16 cellular contexts compared by ENCODE assay signal in genomic region chr14:68690106-68690960, GRCh38.
A peak's percentile ranks its signal among the peaks of the same experiment; 100 is the strongest.
DNase-seq lines count a peak whose midpoint lies in the region; ATAC-seq and TF ChIP-seq lines count a peak whose summit lies in the region.
"Had no signal": no experiment of that assay in that cellular context is flagged by ENCODE, and none has a peak within 500 bp of the region (broad histone marks: within the 10 kb centered on the region; RNA-seq: fewer than 3 reads in every experiment).

No MANE protein-coding gene starts in this region.

- WGBS in trophoblast cell (ENCODE audit: extremely low coverage, insufficient coverage, insufficient read length), result no CpG with 5 or more reads among the region's 12 CpGs
- WGBS in stomach, 5 donors, result 86 to 97% (median 93%) methylated on average over 8 to 12 of the region's 12 CpGs

- peaks cover 96 to 100% (median 99%) of the 10 kb centered on the region in 10 experiments for H3K4me1 ChIP-seq in BLaER1 treated with 17β-estradiol and CSF1 and Interleukin-3, amounts not matched to agents 10 nM and 100 nM
- H3K4me1 ChIP-seq in trophoblast cell (ENCODE audit: control insufficient read depth in 1 of 2, insufficient read depth in 2 of 2, low read length in 2 of 2), result peaks cover 24 to 30% of the 10 kb centered on the region in 2 experiments
- no peaks in the 10 kb centered on the region for H3K4me1 ChIP-seq in colonic mucosa
- peaks cover 4 to 36% (median 16%) of the 10 kb centered on the region in 4 donors for H3K4me1 ChIP-seq in stomach

- peak overlapping the region; percentile 45 for H3K14ac ChIP-seq in trophoblast cell (ENCODE audit: low read length)

- H4K91ac ChIP-seq in trophoblast cell (ENCODE audit: low read depth, low read length), result peak overlapping the region; percentile 74

- POLR2A ChIA-PET in RWPE1 (lab: Yijun Ruan, JAX; ENCODE audit: low non-redundant PET), result no interaction called here

- H3K27ac ChIP-seq in BLaER1 treated with 17β-estradiol and CSF1 and Interleukin-3, amounts not matched to agents 10 nM and 100 nM, result peak overlapping the region; percentile 18 to 99 (median 85); a peak in 21 of 22 replicates
- H3K27ac ChIP-seq in RWPE1 (peak overlapping the region; percentile 95), trophoblast cell (ENCODE audit: low read depth, low read length) (no peak overlapping the region), colonic mucosa (no peak overlapping the region), stomach (no peak overlapping the region)

- H2BK12ac ChIP-seq in trophoblast cell (ENCODE audit: low read length), result peak overlapping the region; percentile 98

- H3K36me3 ChIP-seq in BLaER1 treated with 17β-estradiol and CSF1 and Interleukin-3, amounts not matched to agents 10 nM and 100 nM, result no peaks in the 10 kb centered on the region
- no peaks in the 10 kb centered on the region for H3K36me3 ChIP-seq in trophoblast cell (ENCODE audit: control insufficient read depth in 1 of 2, insufficient read depth in 2 of 2, low read length in 2 of 2)
- no peaks in the 10 kb centered on the region for H3K36me3 ChIP-seq in colonic mucosa
- no peaks in the 10 kb centered on the region for H3K36me3 ChIP-seq in stomach

- peaks cover 6% of the 10 kb centered on the region for H3K79me2 ChIP-seq in trophoblast cell (ENCODE audit: control insufficient read depth, insufficient read depth, low read length, poor library complexity)

- H3K23ac ChIP-seq in trophoblast cell (ENCODE audit: low read length), result no peak overlapping the region

- H4K20me1 ChIP-seq in BLaER1 treated with 17β-estradiol and CSF1 and Interleukin-3, amounts not matched to agents 10 nM and 100 nM, result no peaks in the 10 kb centered on the region

- ATAC-seq in GM19324 (IDR thresholded peaks at IDR 0.05; ENCODE audit: low FRiP score, unreplicated experiment), result no peak
- ATAC-seq: activated CD8-positive, alpha-beta T cell treated with anti-CD3 and anti-CD28 coated beads for 36 hours; esophagus mucosa; stimulated activated naive CD8-positive, alpha-beta T cell treated with anti-CD3 and anti-CD28 coated beads, Interleukin-15, amount 100 ng/mL, for 72 hours had no signal

- H4K12ac ChIP-seq in trophoblast cell (ENCODE audit: low read depth, low read length), result no peak overlapping the region

- H2AK5ac ChIP-seq in trophoblast cell (ENCODE audit: low read length), result peak overlapping the region; percentile 70

- H3K18ac ChIP-seq in trophoblast cell (ENCODE audit: low read length), result peak overlapping the region; percentile 88

- DNase-seq in RWPE1 (ENCODE audit: low spot score) (no peak), islet precursor cell (peak; percentile 50), trophoblast cell (no peak), NCI-H1417 treated with DMSO at 0.1 percent for 48 hours (lab: John Stamatoyannopoulos, UW) (no peak), colonic mucosa (no peak), stomach (no peak)
- DNase-seq: activated CD8-positive, alpha-beta T cell treated with anti-CD3 and anti-CD28 coated beads for 36 hours; amniotic stem cell; Calu3; NCI-H1436; NCI-H446; stimulated activated CD4-positive, alpha-beta T cell treated with anti-CD3 and anti-CD28 coated beads, Interleukin-12 subunit alpha, Interleukin-12 subunit beta, amount 100 ng/mL, for 4 hours; stimulated activated naive CD8-positive, alpha-beta T cell treated with anti-CD3 and anti-CD28 coated beads, Interleukin-15, amount 100 ng/mL, for 72 hours had no signal

- no peaks in the 10 kb centered on the region for H3K27me3 ChIP-seq in BLaER1 treated with 17β-estradiol and CSF1 and Interleukin-3, amounts not matched to agents 10 nM and 100 nM
- no peaks in the 10 kb centered on the region for H3K27me3 ChIP-seq in trophoblast cell (ENCODE audit: insufficient read depth, low read length)
- no peaks in the 10 kb centered on the region for H3K27me3 ChIP-seq in colonic mucosa
- H3K27me3 ChIP-seq in stomach, result no peaks in the 10 kb centered on the region

- peak overlapping the region; percentile 3 to 71 (median 61); a peak in 19 of 22 replicates for H3K9ac ChIP-seq in BLaER1 treated with 17β-estradiol and CSF1 and Interleukin-3, amounts not matched to agents 10 nM and 100 nM
- H3K9ac ChIP-seq in trophoblast cell (ENCODE audit: low read length), result no peak overlapping the region
- H3K9ac ChIP-seq in colonic mucosa (ENCODE audit: low read depth in 2 of 2, low read length in 2 of 2), result no peak overlapping the region

- TF ChIP-seq POLR2A in stomach (IDR thresholded peaks at IDR 0.05), result no peak

- CTCF ChIA-PET in RWPE1 (lab: Yijun Ruan, JAX), result no interaction called here

- H3K4ac ChIP-seq in trophoblast cell (ENCODE audit: low read depth, low read length), result peak overlapping the region; percentile 49

- no peak overlapping the region; a peak in 1 of 20 replicates for H3K4me3 ChIP-seq in BLaER1 treated with 17β-estradiol and CSF1 and Interleukin-3, amounts not matched to agents 10 nM and 100 nM
- H3K4me3 ChIP-seq in trophoblast cell (ENCODE audit: low read depth, low read length) (no peak overlapping the region), colonic mucosa (no peak overlapping the region), stomach (no peak overlapping the region)

- peaks cover 28% of the 10 kb centered on the region for H3K79me1 ChIP-seq in trophoblast cell (ENCODE audit: low read length)

- H3K9me3 ChIP-seq in BLaER1 treated with 17β-estradiol and CSF1 and Interleukin-3, amounts not matched to agents 10 nM and 100 nM (replicated peaks in 1 of 11), result peaks cover 0 to 15% (median 0%) of the 10 kb centered on the region in 11 experiments; a peak in 9 of 22 replicates
- peaks cover 2% of the 10 kb centered on the region for H3K9me3 ChIP-seq in trophoblast cell (ENCODE audit: insufficient read depth, low read depth, low read length)
- H3K9me3 ChIP-seq in colonic mucosa, result no peaks in the 10 kb centered on the region
- no peaks in the 10 kb centered on the region for H3K9me3 ChIP-seq in stomach

- H2BK5ac ChIP-seq in trophoblast cell (ENCODE audit: low read depth, low read length, poor library complexity), result peak overlapping the region; percentile 14

- H2BK120ac ChIP-seq in trophoblast cell (ENCODE audit: insufficient read depth, low read length, poor library complexity), result peak overlapping the region; percentile 73

- TF ChIP-seq EP300 in stomach (IDR thresholded peaks at IDR 0.05), result no peak

- H3K4me2 ChIP-seq in BLaER1 treated with 17β-estradiol and CSF1 and Interleukin-3, amounts not matched to agents 10 nM and 100 nM, result peak overlapping the region; percentile 74 to 95 (median 91)
- no peak overlapping the region for H3K4me2 ChIP-seq in trophoblast cell (ENCODE audit: low read length)

- TF ChIP-seq CTCF in RWPE1 (conservative IDR thresholded peaks at IDR 0.05; ENCODE audit: low read depth), result no peak
- TF ChIP-seq CTCF in colonic mucosa (IDR thresholded peaks at IDR 0.05), result no peak
- no peak for TF ChIP-seq CTCF in stomach (IDR thresholded peaks at IDR 0.05)

- H4K8ac ChIP-seq in trophoblast cell (ENCODE audit: low read depth, low read length), result no peak overlapping the region

- intact Hi-C loops in colonic mucosa (cut with DNase I) (no loop called here), stomach (cut with DNase I; ENCODE audit: low total_unique reads) (no loop called here)

- H2AFZ ChIP-seq in trophoblast cell (ENCODE audit: insufficient read depth, low read length, poor library complexity), result no peak overlapping the region

Comparison
In these comparisons a context has a peak if more than half of its experiments do, and no peak if none do; other contexts are left out.
1. H3K27ac ChIP-seq: peak in BLaER1 treated with 17β-estradiol and CSF1 and Interleukin-3, amounts not matched to agents 10 nM and 100 nM (11 of 11) and RWPE1 (single experiment); none in trophoblast cell (single experiment), colonic mucosa (single experiment) and stomach (0 of 5).
2. H3K9ac ChIP-seq: peak in BLaER1 treated with 17β-estradiol and CSF1 and Interleukin-3, amounts not matched to agents 10 nM and 100 nM (11 of 11); none in trophoblast cell (single experiment) and colonic mucosa (0 of 2).